Comparison of ENCODE assay signal across 9 cellular contexts in the genomic region with DNA sequence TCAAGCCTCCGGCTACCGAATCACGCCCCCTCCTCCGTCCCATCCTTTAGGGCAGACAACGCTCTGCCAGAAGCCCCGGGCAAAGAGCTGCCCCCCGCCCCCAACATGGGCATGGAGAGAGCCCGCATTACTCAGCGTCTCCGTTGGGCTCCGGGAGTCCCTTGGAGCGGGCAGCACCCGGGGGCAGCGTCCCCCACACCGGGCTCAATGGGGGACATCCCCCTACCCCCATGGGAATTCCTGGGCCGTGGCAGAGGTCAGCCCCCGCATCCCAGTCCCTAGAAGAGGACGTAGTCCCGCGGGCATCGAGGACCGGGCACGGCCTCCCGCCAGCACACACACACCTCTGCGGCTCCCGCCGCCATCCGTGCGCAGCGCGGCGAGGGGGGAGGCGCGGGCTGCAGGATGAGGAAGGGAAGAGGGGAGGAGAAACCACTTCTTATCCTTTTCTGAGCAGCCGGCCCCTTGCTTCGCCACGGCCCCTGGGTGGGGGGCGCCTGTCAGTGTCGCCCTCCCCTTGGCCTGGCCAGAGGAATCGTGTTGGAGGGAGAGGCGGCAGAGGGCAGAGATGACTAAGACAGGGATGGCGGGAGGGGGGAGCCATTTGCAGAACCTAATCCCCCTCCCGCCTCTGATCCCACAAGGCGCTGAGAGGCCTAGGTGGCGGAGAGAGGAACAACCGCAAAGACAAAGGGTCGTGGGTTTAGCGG. TPM values are rescaled to one million over a fixed set of nuclear protein-coding genes. Genes with fewer than 3 reads are reported as not detected.
DNase-seq lines count a peak whose midpoint lies in the region; ATAC-seq and TF ChIP-seq lines count a peak whose summit lies in the region.
"Had no signal": no experiment of that assay in that cellular context is flagged by ENCODE, and none has a peak within 500 bp of the region (broad histone marks: within the 10 kb centered on the region; RNA-seq: fewer than 3 reads in every experiment).

No MANE protein-coding gene starts in this region.

- peaks cover 14% of the 10 kb centered on the region for H3K27me3 Mint-ChIP-seq in GM23338 (ENCODE audit: insufficient read depth, low read depth, poor library complexity)

- peaks cover 9% of the 10 kb centered on the region for H3F3A ChIP-seq in GM23338 (replicated peaks; ENCODE audit: low read depth)

- peak; percentile 75 for ATAC-seq in GM23338
- no peak for ATAC-seq in HG02885 (IDR thresholded peaks at IDR 0.05; ENCODE audit: poor library complexity, unreplicated experiment)
- ATAC-seq in GM21381 (IDR thresholded peaks at IDR 0.05; ENCODE audit: unreplicated experiment), result no peak

- CTCF ChIA-PET in mammary epithelial cell (lab: Charles Lee; ENCODE audit: low non-redundant PET), result no interaction called here

- H3K27ac ChIP-seq in GM23338 (ENCODE audit: low read depth) (no peak overlapping the region), mammary epithelial cell (ENCODE audit: insufficient read depth, low read depth, low read length) (no peak overlapping the region), stomach smooth muscle (ENCODE audit: low read length) (no peak overlapping the region)

- dilution Hi-C loops in mammary epithelial cell (cut with HindIII; ENCODE audit: low sequenced_read_pairs), result no loop called here

- H3K4me3 ChIP-seq in GM23338, result peak overlapping the region; percentile 90
- peak overlapping the region in 2 of 3 experiments; percentile 18 to 44 for H3K4me3 ChIP-seq in mammary epithelial cell (replicated peaks in 1 of 3; ENCODE audit: insufficient read depth in 1 of 3, low read depth in 2 of 3, low read length in 3 of 3)
- H3K4me3 ChIP-seq in kidney epithelial cell (ENCODE audit: low read depth, low read length), result peak overlapping the region; percentile 90
- peak overlapping the region; percentile 70 to 78 for H3K4me3 ChIP-seq in stomach smooth muscle (ENCODE audit: low read length in 2 of 2)

- BruUV-seq in mammary epithelial cell (replicated peaks; lab: Mats Ljungman, UMichigan), result no TSS peak

- DNase-seq in AG20443 (ENCODE audit: low spot score) (peak; percentile 71), GM23338 (ENCODE audit: low spot score) (peak; percentile 74), NCI-H82 (lab: John Stamatoyannopoulos, UW) (peak; percentile 91), mammary epithelial cell (peak; percentile 8), kidney epithelial cell (ENCODE audit: low read depth) (no peak)

- H3K4me1 ChIP-seq in GM23338 (ENCODE audit: insufficient read depth), result peaks cover 9% of the 10 kb centered on the region; the same call in 1 of the 2 replicates
- H3K4me1 ChIP-seq in mammary epithelial cell (ENCODE audit: insufficient read depth, low read length), result peaks cover 10% of the 10 kb centered on the region
- peaks cover 12% of the 10 kb centered on the region for H3K4me1 ChIP-seq in stomach smooth muscle (ENCODE audit: control insufficient read depth, insufficient read depth, low read length)

- H4K20me1 ChIP-seq in GM23338 (replicated peaks; ENCODE audit: insufficient read depth) (0 out of 2 replicates have a peak, but pooled peaks cover 3% of the 10 kb centered on the region), mammary epithelial cell (ENCODE audit: insufficient read depth, low read length) (no peaks in the 10 kb centered on the region)

- H3K27me3 ChIP-seq in GM23338 (ENCODE audit: insufficient read depth), result no peaks in the 10 kb centered on the region
- H3K27me3 ChIP-seq in mammary epithelial cell (ENCODE audit: insufficient read depth, low read length), result peaks cover 9% of the 10 kb centered on the region
- no peaks in the 10 kb centered on the region for H3K27me3 ChIP-seq in kidney epithelial cell (ENCODE audit: control insufficient read depth, insufficient read depth, low read length)
- H3K27me3 ChIP-seq in stomach smooth muscle (ENCODE audit: control insufficient read depth in 1 of 2, insufficient read depth in 2 of 2, low read length in 2 of 2), result peaks cover 7 to 9% of the 10 kb centered on the region in 2 donors

- H3K79me2 ChIP-seq in GM23338 (replicated peaks; ENCODE audit: insufficient read depth) (0 out of 2 replicates have a peak, but pooled peaks cover 4% of the 10 kb centered on the region), mammary epithelial cell (ENCODE audit: insufficient read depth, low read length) (no peaks in the 10 kb centered on the region)

- H3K9me2 ChIP-seq in GM23338 (ENCODE audit: insufficient read depth), result no peaks in the 10 kb centered on the region

- no peaks in the 10 kb centered on the region; the same call in 2 of the 3 replicates for H3K36me3 Mint-ChIP-seq in GM23338 (ENCODE audit: low read depth)

- intact Hi-C loops in mammary epithelial cell (cut with micrococcal nuclease), result loop anchor here (1.0 kb wide), 1 partner anchor 14 kb away; no protein-coding TSS in a partner anchor

- no peaks in the 10 kb centered on the region; the same call in 2 of the 3 replicates for H3K9me3 Mint-ChIP-seq in GM23338

- H3K27ac Mint-ChIP-seq in GM23338, result peak overlapping the region; percentile 86; the same call in 1 of the 2 replicates

- H3K9me3 ChIP-seq in mammary epithelial cell (replicated peaks; ENCODE audit: insufficient read depth, low read length), result no peaks in the 10 kb centered on the region
- H3K9me3 ChIP-seq in stomach smooth muscle (ENCODE audit: control insufficient read depth in 2 of 2, low read length in 2 of 2), result no peaks in the 10 kb centered on the region

- peaks cover 32% of the 10 kb centered on the region for H3K4me1 Mint-ChIP-seq in GM23338

- in situ Hi-C loops in mammary epithelial cell (cut with MboI; ENCODE audit: low sequenced_read_pairs in 2 of 2), result no loop called here

- peak; percentile 1 to 18; a peak in 1 of 4 replicates for TF ChIP-seq CTCF in GM23338 (conservative IDR thresholded peaks at IDR 0.05; ENCODE audit: low read depth in 2 of 2)
- TF ChIP-seq CTCF in mammary epithelial cell (conservative IDR thresholded peaks at IDR 0.05 in 1 of 2, IDR thresholded peaks at IDR 0.05 in 1 of 2; ENCODE audit: extremely low read depth in 1 of 2, insufficient read depth in 1 of 2, low read depth in 1 of 2, low read length in 2 of 2), result no peak
- TF ChIP-seq CTCF in kidney epithelial cell (IDR thresholded peaks at IDR 0.05; ENCODE audit: insufficient read depth, low read length, poor library complexity, severe bottlenecking), result peak; percentile 3

- H3K4me2 ChIP-seq in GM23338 (peak overlapping the region; percentile 96), mammary epithelial cell (ENCODE audit: insufficient read depth, low read depth, low read length) (peak overlapping the region; percentile 91)

- no peak overlapping the region for H3K9ac ChIP-seq in mammary epithelial cell (ENCODE audit: insufficient read depth, low read length)
- H3K9ac ChIP-seq in stomach smooth muscle (ENCODE audit: low read length in 2 of 2), result peak overlapping the region in 1 of 2 donors; percentile 42

- WGBS in mammary epithelial cell (ENCODE audit: low coverage, missing lambda C conversion rate), result 13% methylated on average over 20 of the region's 48 CpGs

- H3K36me3 ChIP-seq in GM23338 (ENCODE audit: insufficient read depth), result no peaks in the 10 kb centered on the region
- H3K36me3 ChIP-seq in mammary epithelial cell (ENCODE audit: insufficient read depth, low read length), result no peaks in the 10 kb centered on the region
- H3K36me3 ChIP-seq in kidney epithelial cell (ENCODE audit: control insufficient read depth, insufficient read depth, low read length), result no peaks in the 10 kb centered on the region
- H3K36me3 ChIP-seq in stomach smooth muscle (ENCODE audit: control insufficient read depth in 2 of 2, insufficient read depth in 2 of 2, low read length in 2 of 2), result no peaks in the 10 kb centered on the region

- peak overlapping the region; percentile 90 for H2AFZ ChIP-seq in GM23338
- peak overlapping the region; percentile 81 for H2AFZ ChIP-seq in mammary epithelial cell (ENCODE audit: low read depth, low read length)

- peak overlapping the region; percentile 88 for H3K4me3 Mint-ChIP-seq in GM23338

TF ChIP-seq in GM23338, 12 proteins besides CTCF, POLR2A, EP300 and RAD21:
- TF ChIP-seq POLR2AphosphoS5 (IDR thresholded peaks at IDR 0.05; ENCODE audit: low read depth), result peak; percentile 64
- TF ChIP-seq ZNF114 (CRISPR knock-in tag; IDR thresholded peaks at IDR 0.05), result no peak

RNA-seq across cellular contexts. Expression of a gene that starts 0.8 kb away (rescaled TPM):
- total RNA-seq in GM23338 (2014; rRNA removed; shearing (Covaris generic)), result 42.0 and 43.2 TPM in 2 replicates
- polyA plus RNA-seq in GM23338 (2016; fragmentation: Nextera tagmentation; extraction: Ambion mirVana) (24.0 and 36.0 TPM in 2 replicates), mammary epithelial cell (0.50 TPM)
- total RNA-seq in mammary epithelial cell (1 to 10 TPM in 1 of 2 donors, under 1 TPM in 1; 0.67 to 3.2 TPM), kidney epithelial cell (16.2 and 20.5 TPM in 2 replicates)
- not detected for polyA minus RNA-seq in mammary epithelial cell

RNA-seq across cellular contexts. Expression of a gene that starts 12.6 kb away (rescaled TPM):
- total RNA-seq in GM23338 (2014; rRNA removed; shearing (Covaris generic)), result 48.2 and 61.4 TPM in 2 replicates
- 49.6 and 49.7 TPM in 2 replicates for polyA plus RNA-seq in GM23338 (2016; fragmentation: Nextera tagmentation; extraction: Ambion mirVana)
- 100 to 1,000 TPM in 1 of 2 donors, 10 to 100 TPM in 1; 36.0 to 109 TPM for total RNA-seq in mammary epithelial cell
- 25.5 TPM for polyA plus RNA-seq in mammary epithelial cell
- 130 TPM for polyA minus RNA-seq in mammary epithelial cell
- 56.9 and 103 TPM in 2 replicates for total RNA-seq in kidney epithelial cell

RNA-seq across cellular contexts. Expression of a gene that starts 43.9 kb away (rescaled TPM):
- 246 and 276 TPM in 2 replicates for total RNA-seq in GM23338 (2014; rRNA removed; shearing (Covaris generic))
- polyA plus RNA-seq in GM23338 (2016; fragmentation: Nextera tagmentation; extraction: Ambion mirVana), result 171 and 177 TPM in 2 replicates
- total RNA-seq in mammary epithelial cell, result 10 to 100 TPM; 56.9 to 63.3 TPM
- polyA plus RNA-seq in mammary epithelial cell, result 58.9 TPM
- 11.0 TPM for polyA minus RNA-seq in mammary epithelial cell
- total RNA-seq in kidney epithelial cell, result 406 and 420 TPM in 2 replicates

RNA-seq across cellular contexts. Expression of a gene that starts 54.7 kb away (rescaled TPM):
- 0.27 TPM in 1 of 2 replicates, not detected in the other for total RNA-seq in GM23338 (2014; rRNA removed; shearing (Covaris generic))
- polyA plus RNA-seq in GM23338 (2016; fragmentation: Nextera tagmentation; extraction: Ambion mirVana) (2.0 and 2.7 TPM in 2 replicates), mammary epithelial cell (2.1 TPM)
- total RNA-seq in mammary epithelial cell (10 to 100 TPM in 1 of 2 donors, 1 to 10 TPM in 1; 6.5 to 20.0 TPM), kidney epithelial cell (233 and 283 TPM in 2 replicates)
- polyA minus RNA-seq in mammary epithelial cell, result 9.1 TPM
- total RNA-seq: pulmonary artery endothelial cell had no signal

Comparison
In these comparisons a context has a peak if more than half of its experiments do, and no peak if none do; other contexts are left out.
1. H3K4me3 ChIP-seq: peak in every context shown above with its lines; median percentile 90 in GM23338; 90 in kidney epithelial cell; 74 in stomach smooth muscle; 31 in mammary epithelial cell.
2. CTCF ChIP-seq: peak in GM23338 (2 of 2) and kidney epithelial cell (single experiment); none in mammary epithelial cell (0 of 2).